Comparison of ENCODE assay signal across 26 cellular contexts in genomic region chr17:79360196-79360595, GRCh38.
"Had no signal": no experiment of that assay in that cellular context is flagged by ENCODE, and none has a peak within 500 bp of the region (broad histone marks: within the 10 kb centered on the region; RNA-seq: fewer than 3 reads in every experiment).

No MANE protein-coding gene starts in this region.

- H3K36me3 ChIP-seq: esophagus squamous epithelium, lower lobe of right lung, pancreas, stomach, thyroid gland, vagina had no signal

- H3K4me2 ChIP-seq: smooth muscle cell had no signal

- H3K9me3 ChIP-seq: esophagus squamous epithelium, lower lobe of right lung, pancreas, stomach, thyroid gland, vagina had no signal

- H3K4me3 ChIP-seq: esophagus squamous epithelium, lower lobe of right lung, pancreas, smooth muscle cell, stomach, thyroid gland, vagina had no signal

- H3K27ac ChIP-seq: esophagus squamous epithelium, lower lobe of right lung, pancreas, stomach, vagina had no signal

- ATAC-seq: effector memory CD8-positive, alpha-beta T cell; left ventricle myocardium superior; lower lobe of right lung; naive thymus-derived CD8-positive, alpha-beta T cell; pancreas; sciatic nerve; stimulated activated effector memory CD8-positive, alpha-beta T cell treated with anti-CD3 and anti-CD28 coated beads, Interleukin-12 subunit alpha, Interleukin-12 subunit beta, amount 100 ng/mL, for 72 hours had no signal

- H3K4me1 ChIP-seq: pancreas, stomach, vagina had no signal

- H3K27me3 ChIP-seq: thyroid gland, vagina had no signal

- DNase-seq: cortex of kidney; effector memory CD8-positive, alpha-beta T cell; erythroblast; esophagus squamous epithelium; foreskin melanocyte; hypothalamus; immature natural killer cell; islet precursor cell; left ventricle myocardium superior; lower lobe of right lung; nephron progenitor cell; occipital lobe; pancreas; retina; stimulated activated CD4-positive, alpha-beta T cell treated with anti-CD3 and anti-CD28 coated beads, Interleukin-12 subunit alpha, Interleukin-12 subunit beta, amount 100 ng/mL, for 4 hours; stimulated activated CD4-positive, alpha-beta T cell treated with anti-CD3 and anti-CD28 coated beads, Interleukin-1b, Interleukin-23, amount 100 ng/mL, for 48 hours; stimulated activated CD4-positive, alpha-beta T cell treated with anti-CD3 and anti-CD28 coated beads, Interleukin-4, amount 100 ng/mL, for 1 hour; stimulated activated naive CD4-positive, alpha-beta T cell treated with Interleukin-2 at 50 U/mL for 16 hours; stomach; thyroid gland; trophoblast cell had no signal
